27 cellular contexts compared by ENCODE assay signal in the genomic region with DNA sequence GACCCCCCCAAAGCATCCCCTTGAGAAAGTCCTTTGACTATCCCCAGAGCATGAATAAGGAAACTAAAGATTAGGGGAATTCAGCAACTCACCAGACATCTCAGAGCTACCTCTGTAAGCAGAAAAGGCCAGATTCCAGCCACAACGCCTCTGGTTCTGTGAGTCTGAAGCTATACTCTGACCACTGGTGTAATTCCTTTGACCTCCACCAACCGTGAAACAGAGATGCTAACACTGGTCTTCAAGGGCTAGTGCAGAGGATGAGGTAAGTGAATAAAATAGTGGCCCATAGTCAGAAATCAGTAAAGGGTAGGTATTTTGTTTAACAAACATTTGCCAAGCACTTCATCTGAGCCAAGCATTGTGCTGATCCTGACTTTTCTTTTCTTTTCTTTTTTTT.
"Had no signal": no experiment of that assay in that cellular context is flagged by ENCODE, and none has a peak within 500 bp of the region (broad histone marks: within the 10 kb centered on the region; RNA-seq: fewer than 3 reads in every experiment).

No MANE protein-coding gene starts in this region.

- H3K9me3 ChIP-seq: left ventricle myocardium inferior, mucosa of descending colon, pancreas, prostate gland, sigmoid colon, uterus had no signal

- H3K27ac ChIP-seq: hepatocyte, left ventricle myocardium inferior, pancreas, prostate gland, sigmoid colon, tibial nerve, uterus had no signal

- H3K79me2 ChIP-seq: hepatocyte had no signal

- ATAC-seq: mucosa of descending colon; naive thymus-derived CD4-positive, alpha-beta T cell; natural killer cell treated with Interleukin-12 subunit alpha and Interleukin-12 subunit beta and Interleukin-15 and Interleukin-18, amount 100 ng/mL, for 72 hours; pancreas; right cardiac atrium; stimulated activated memory B cell treated with anti-CD40 and anti-IgM and Interleukin-4, amounts not matched to agents 10 μg/mL and 1 μg/mL and 100 μg/mL, for 72 hours; stimulated activated naive CD8-positive, alpha-beta T cell treated with anti-CD3 and anti-CD28 coated beads, Interleukin-15, amount 100 ng/mL, for 72 hours had no signal

- H3K4me3 Mint-ChIP-seq: naive thymus-derived CD4-positive, alpha-beta T cell; natural killer cell treated with Interleukin-12 subunit alpha and Interleukin-12 subunit beta and Interleukin-15 and Interleukin-18, amount 100 ng/mL, for 72 hours; stimulated activated memory B cell treated with anti-CD40 and anti-IgM and Interleukin-4, amounts not matched to agents 10 μg/mL and 1 μg/mL and 100 μg/mL, for 72 hours; stimulated activated naive CD8-positive, alpha-beta T cell treated with anti-CD3 and anti-CD28 coated beads, Interleukin-15, amount 100 ng/mL, for 72 hours; type B pancreatic cell had no signal

- H2AFZ ChIP-seq: hepatocyte had no signal

- H3K36me3 ChIP-seq: left ventricle myocardium inferior, pancreas, prostate gland, sigmoid colon, tibial nerve, uterus had no signal

- H3K4me1 Mint-ChIP-seq: naive thymus-derived CD4-positive, alpha-beta T cell; stimulated activated memory B cell treated with anti-CD40 and anti-IgM and Interleukin-4, amounts not matched to agents 10 μg/mL and 1 μg/mL and 100 μg/mL, for 72 hours; stimulated activated naive CD8-positive, alpha-beta T cell treated with anti-CD3 and anti-CD28 coated beads, Interleukin-15, amount 100 ng/mL, for 72 hours had no signal

- FAIRE-seq: pancreas had no signal

- H3K4me2 ChIP-seq: hepatocyte, smooth muscle cell had no signal

- H3K36me3 Mint-ChIP-seq: naive thymus-derived CD4-positive, alpha-beta T cell; natural killer cell treated with Interleukin-12 subunit alpha and Interleukin-12 subunit beta and Interleukin-15 and Interleukin-18, amount 100 ng/mL, for 72 hours; stimulated activated memory B cell treated with anti-CD40 and anti-IgM and Interleukin-4, amounts not matched to agents 10 μg/mL and 1 μg/mL and 100 μg/mL, for 72 hours; type B pancreatic cell had no signal

- H3K27me3 ChIP-seq: hepatocyte, sigmoid colon, tibial nerve, uterus had no signal

- H3K27ac Mint-ChIP-seq: naive thymus-derived CD4-positive, alpha-beta T cell; natural killer cell treated with Interleukin-12 subunit alpha and Interleukin-12 subunit beta and Interleukin-15 and Interleukin-18, amount 100 ng/mL, for 72 hours; stimulated activated memory B cell treated with anti-CD40 and anti-IgM and Interleukin-4, amounts not matched to agents 10 μg/mL and 1 μg/mL and 100 μg/mL, for 72 hours; stimulated activated naive CD8-positive, alpha-beta T cell treated with anti-CD3 and anti-CD28 coated beads, Interleukin-15, amount 100 ng/mL, for 72 hours; type B pancreatic cell had no signal

- H3K9me3 Mint-ChIP-seq: natural killer cell treated with Interleukin-12 subunit alpha and Interleukin-12 subunit beta and Interleukin-15 and Interleukin-18, amount 100 ng/mL, for 72 hours had no signal

- H3K4me3 ChIP-seq: hepatocyte, left ventricle myocardium inferior, lung, mucosa of descending colon, pancreas, prostate gland, sigmoid colon, smooth muscle cell, tibial nerve, uterus had no signal

- DNase-seq: islet precursor cell; left ventricle myocardium inferior; midbrain; mucosa of descending colon; naive thymus-derived CD4-positive, alpha-beta T cell; nucleus accumbens; pancreas; posterior cingulate gyrus; retina; right cardiac atrium; sigmoid colon; stimulated activated CD4-positive, alpha-beta T cell treated with anti-CD3 and anti-CD28 coated beads, Interleukin-1b, Interleukin-23, amount 100 ng/mL, for 48 hours; stimulated activated CD4-positive, alpha-beta T cell treated with anti-CD3 and anti-CD28 coated beads, Interleukin-2, amount 100 ng/mL, for 48 hours; stimulated activated CD4-positive, alpha-beta T cell treated with anti-CD3 and anti-CD28 coated beads, Interleukin-4, amount 100 ng/mL, for 4 hours; stimulated activated CD8-positive, alpha-beta memory T cell treated with anti-CD3 and anti-CD28 coated beads, Interleukin-4, amount 100 ng/mL, for 48 hours; stimulated activated naive CD4-positive, alpha-beta T cell treated with Interleukin-2 at 50 U/mL for 16 hours; stimulated activated naive CD8-positive, alpha-beta T cell treated with anti-CD3 and anti-CD28 coated beads, Interleukin-15, amount 100 ng/mL, for 72 hours; substantia nigra had no signal

- H3K4me1 ChIP-seq: left ventricle myocardium inferior, pancreas, prostate gland, sigmoid colon, tibial nerve, uterus had no signal
